Comparison of ENCODE assay signal across 8 cellular contexts in genomic region chr4:74228691-74229640, GRCh38.
A peak's percentile ranks its signal among the peaks of the same experiment; 100 is the strongest.
DNase-seq lines count a peak whose midpoint lies in the region; ATAC-seq and FAIRE-seq lines count a peak whose summit lies in the region.

No MANE protein-coding gene starts in this region.

- FAIRE-seq in HTR-8/SVneo (lab: Jason Lieb, UNC): no peak

- no peak overlapping the region for H3K27ac Mint-ChIP-seq in activated T-helper 17 cell treated with anti-CD3 and anti-CD28 coated beads, Interleukin-2, amount 50 U/mL, for 72 hours

- no peaks in the 10 kb centered on the region for H3K27me3 Mint-ChIP-seq in activated T-helper 17 cell treated with anti-CD3 and anti-CD28 coated beads, Interleukin-2, amount 50 U/mL, for 72 hours

- H3K4me3 Mint-ChIP-seq in activated T-helper 17 cell treated with anti-CD3 and anti-CD28 coated beads, Interleukin-2, amount 50 U/mL, for 72 hours: no peak overlapping the region

- no peaks in the 10 kb centered on the region for H3K36me3 Mint-ChIP-seq in activated T-helper 17 cell treated with anti-CD3 and anti-CD28 coated beads, Interleukin-2, amount 50 U/mL, for 72 hours (ENCODE audit: low read depth)

- peak; percentile 85 for DNase-seq in DMS53 (lab: John Stamatoyannopoulos, UW)
- peak; percentile 77 for DNase-seq in RPMI8226
- peak; percentile 53 for DNase-seq in globus pallidus (ENCODE audit: low spot score)
- peak; percentile 53 for DNase-seq in retina
- DNase-seq in HTR-8/SVneo (ENCODE audit: insufficient read length, low spot score): no peak

- H3K9me3 Mint-ChIP-seq in activated T-helper 17 cell treated with anti-CD3 and anti-CD28 coated beads, Interleukin-2, amount 50 U/mL, for 72 hours: no peaks in the 10 kb centered on the region

- ATAC-seq in GM19455 (IDR thresholded peaks at IDR 0.05; ENCODE audit: unreplicated experiment) (peak; percentile 89), HG03565 (IDR thresholded peaks at IDR 0.05; ENCODE audit: unreplicated experiment) (peak; percentile 75)
- ATAC-seq in activated T-helper 17 cell treated with anti-CD3 and anti-CD28 coated beads, Interleukin-2, amount 50 U/mL, for 72 hours (replicated peaks): peak; percentile 76

- H3K4me1 Mint-ChIP-seq in activated T-helper 17 cell treated with anti-CD3 and anti-CD28 coated beads, Interleukin-2, amount 50 U/mL, for 72 hours: no peaks in the 10 kb centered on the region
